In genomic region chr3:122415762-122416654, GRCh38 we compare ENCODE assay signal across 8 cellular contexts. TPM values are rescaled to one million over a fixed set of nuclear protein-coding genes. Genes with fewer than 3 reads are reported as not detected.
DNase-seq lines count a peak whose midpoint lies in the region; ATAC-seq and TF ChIP-seq lines count a peak whose summit lies in the region.

WDR5B (minus strand) TSS chr3:122416062; CDS start chr3:122415528, 534 bp downstream.

- DNase-seq in EL, result peak; percentile 97
- peak; percentile 99 for DNase-seq in GM23338 (ENCODE audit: low spot score)
- peak; percentile 97 to 98 for DNase-seq in activated T-helper 1 cell treated with anti-CD3 and anti-CD28 coated beads, Interleukin-2, amount 50 U/mL, for 16 hours (ENCODE audit: low read depth in 1 of 2, low spot score in 1 of 2)
- peak; percentile 93 for DNase-seq in foreskin melanocyte
- DNase-seq in non-pigmented ciliary epithelial cell (ENCODE audit: low read depth), result peak; percentile 88
- peak; percentile 87 for DNase-seq in thoracic aorta (ENCODE audit: low spot score)
- no peak for DNase-seq in cerebellar nuclear complex (lab: John Stamatoyannopoulos, UW)

- H2AFZ ChIP-seq in GM23338 (peak within 1 kb of the TSS; percentile 2; the same call in 1 of the 2 replicates), Loucy (ENCODE audit: low read length) (peak within 1 kb of the TSS; percentile 81)

- H3K4me2 ChIP-seq in GM23338 (peak within 1 kb of the TSS; percentile 99), Loucy (ENCODE audit: low read depth, low read length, poor library complexity, severe bottlenecking) (peak within 1 kb of the TSS; percentile 85)

- H3K4me3 Mint-ChIP-seq in GM23338, result peak within 1 kb of the TSS; percentile 99

- H3K36me3 Mint-ChIP-seq in GM23338 (ENCODE audit: low read depth), result peaks cover 2% of the 10 kb centered on the region

- H3K9me3 ChIP-seq in Loucy (ENCODE audit: insufficient read depth, low read depth, low read length) (no peaks in the 10 kb centered on the region), thoracic aorta (no peaks in the 10 kb centered on the region)

- H3F3A ChIP-seq in GM23338 (replicated peaks; ENCODE audit: low read depth) (peaks cover 3% of the 10 kb centered on the region; the same call in 1 of the 2 replicates), Loucy (ENCODE audit: low read depth) (peaks cover 4% of the 10 kb centered on the region; the same call in 1 of the 2 replicates)

- H4K20me1 ChIP-seq in GM23338 (replicated peaks; ENCODE audit: insufficient read depth) (0 out of 2 replicates have a peak, but pooled peaks cover 5% of the 10 kb centered on the region), Loucy (ENCODE audit: insufficient read depth, low read length, poor library complexity, severe bottlenecking) (peaks cover 3% of the 10 kb centered on the region)

- H3K27me3 ChIP-seq in GM23338 (ENCODE audit: insufficient read depth) (no peaks in the 10 kb centered on the region), Loucy (ENCODE audit: insufficient read depth, low read length, poor library complexity, severe bottlenecking) (no peaks in the 10 kb centered on the region), thoracic aorta (replicated peaks; ENCODE audit: insufficient read depth) (no peaks in the 10 kb centered on the region)

- H3K36me3 ChIP-seq in GM23338 (ENCODE audit: insufficient read depth) (no peaks in the 10 kb centered on the region), Loucy (ENCODE audit: insufficient read depth, low read length) (peaks cover 16% of the 10 kb centered on the region; the same call in 1 of the 2 replicates), thoracic aorta (no peaks in the 10 kb centered on the region)

- H3K9me3 Mint-ChIP-seq in GM23338, result peaks cover 3% of the 10 kb centered on the region; the same call in 1 of the 3 replicates

- H3K4me1 ChIP-seq in GM23338 (ENCODE audit: insufficient read depth), result no peaks in the 10 kb centered on the region; the same call in 1 of the 2 replicates
- peaks cover 23% of the 10 kb centered on the region for H3K4me1 ChIP-seq in Loucy (ENCODE audit: insufficient read depth, low read length, poor library complexity, severe bottlenecking)
- peaks cover 14 to 23% of the 10 kb centered on the region in 2 donors for H3K4me1 ChIP-seq in thoracic aorta (ENCODE audit: control insufficient read depth in 1 of 2, low read depth in 2 of 2)

- TF ChIP-seq CTCF in GM23338 (conservative IDR thresholded peaks at IDR 0.05; ENCODE audit: low read depth in 2 of 2) (no peak), Loucy (conservative IDR thresholded peaks at IDR 0.05; ENCODE audit: low read length) (no peak; the same call in 1 of the 2 replicates), thoracic aorta (IDR thresholded peaks at IDR 0.05) (peak; percentile 8)

- H3K9ac ChIP-seq in Loucy (ENCODE audit: low read depth, low read length, poor library complexity, severe bottlenecking), result peak within 1 kb of the TSS; percentile 89

- H3K4me3 ChIP-seq in GM23338, result peak within 1 kb of the TSS; percentile 78
- peak within 1 kb of the TSS; percentile 85 for H3K4me3 ChIP-seq in Loucy (ENCODE audit: low read length, poor library complexity, severe bottlenecking)
- H3K4me3 ChIP-seq in thoracic aorta, result peak within 1 kb of the TSS; percentile 87

- ATAC-seq in GM23338 (peak; percentile 89), thoracic aorta (ENCODE audit: insufficient number of reproducible peaks, low FRiP score, low read depth) (peak; percentile 99)

- H3K27ac ChIP-seq in GM23338 (ENCODE audit: low read depth) (peak within 1 kb of the TSS; percentile 79), thoracic aorta (peak within 1 kb of the TSS; percentile 86 to 91)

- peaks cover 9% of the 10 kb centered on the region for H3K4me1 Mint-ChIP-seq in GM23338

- H3K27ac Mint-ChIP-seq in GM23338, result peak within 1 kb of the TSS; percentile 99

- H3K27me3 Mint-ChIP-seq in GM23338 (ENCODE audit: insufficient read depth, low read depth, poor library complexity), result peaks cover 7% of the 10 kb centered on the region

- H3K9me2 ChIP-seq in GM23338 (ENCODE audit: insufficient read depth) (no peaks in the 10 kb centered on the region), Loucy (replicated peaks; ENCODE audit: low read depth, low read length) (no peaks in the 10 kb centered on the region)

- H3K79me2 ChIP-seq in GM23338 (replicated peaks; ENCODE audit: insufficient read depth) (peaks cover 15% of the 10 kb centered on the region), Loucy (ENCODE audit: insufficient read depth, low read length) (peaks cover 28% of the 10 kb centered on the region)

TF ChIP-seq in GM23338, 12 proteins besides CTCF, POLR2A, EP300 and RAD21 (continues in another document):
- TF ChIP-seq EZH2 (IDR thresholded peaks at IDR 0.05; ENCODE audit: low read depth, unreplicated experiment) (no peak), POLR2AphosphoS5 (IDR thresholded peaks at IDR 0.05; ENCODE audit: low read depth) (peak; percentile 97), CREB1 (CRISPR knock-in tag; IDR thresholded peaks at IDR 0.05; ENCODE audit: low read depth) (no peak; the same call in 1 of the 2 replicates), ETS1 (IDR thresholded peaks at IDR 0.05) (peak; percentile 63; the same call in 1 of the 2 replicates), ZNF114 (CRISPR knock-in tag; IDR thresholded peaks at IDR 0.05) (no peak), EZH2phosphoT487 (IDR thresholded peaks at IDR 0.05; ENCODE audit: unreplicated experiment) (no peak), ZNF331 (CRISPR knock-in tag; IDR thresholded peaks at IDR 0.05; ENCODE audit: low read depth) (no peak), REST (IDR thresholded peaks at IDR 0.05; ENCODE audit: unreplicated experiment) (peak; percentile 4), JUNB (IDR thresholded peaks at IDR 0.05; ENCODE audit: unreplicated experiment) (no peak)

RNA-seq across cellular contexts. Expression of gene WDR5B, which starts in this region (rescaled TPM):
- total RNA-seq in GM23338 (2014; rRNA removed; shearing (Covaris generic)), result 2.4 and 2.7 TPM in 2 replicates
- polyA plus RNA-seq in GM23338 (2016; fragmentation: Nextera tagmentation; extraction: Ambion mirVana), result 0.81 and 0.87 TPM in 2 replicates
- total RNA-seq in thoracic aorta, result 1 to 10 TPM; 3.8 to 6.2 TPM

Comparison
In these comparisons a context has a peak if more than half of its experiments do, and no peak if none do; other contexts are left out.
1. DNase-seq: peak in EL (single experiment), GM23338 (single experiment), activated T-helper 1 cell treated with anti-CD3 and anti-CD28 coated beads, Interleukin-2, amount 50 U/mL, for 16 hours (2 of 2), foreskin melanocyte (single experiment), non-pigmented ciliary epithelial cell (single experiment) and thoracic aorta (single experiment); none in cerebellar nuclear complex (0 of 2).
2. Peak in every context shown above with its lines, with median percentiles within 50 percentile points of each other: H3K4me3 ChIP-seq.